1 cellular context compared by ENCODE assay signal in genomic region chr1:202007703-202008489, GRCh38.
A peak's percentile ranks its signal among the peaks of the same experiment; 100 is the strongest.
TF ChIP-seq lines count a peak whose summit lies in the region.

No MANE protein-coding gene starts in this region.

TF ChIP-seq in Ishikawa, 13 proteins besides CTCF, POLR2A, EP300 and RAD21 (continued from another document):
- TF ChIP-seq USF1 (IDR thresholded peaks at IDR 0.05): peak; percentile 97
- peak; percentile 99 for TF ChIP-seq TCF12 (IDR thresholded peaks at IDR 0.05; ENCODE audit: low read depth)
- TF ChIP-seq ZBTB7A (IDR thresholded peaks at IDR 0.05; ENCODE audit: low read depth): peak; percentile 75; the same call in 1 of the 2 replicates
- TF ChIP-seq CEBPB (IDR thresholded peaks at IDR 0.05): peak; percentile 72
TF ChIP-seq in Ishikawa: peak in this region for 11.
